ENCODE assay signal across 1 cellular context in the genomic region with DNA sequence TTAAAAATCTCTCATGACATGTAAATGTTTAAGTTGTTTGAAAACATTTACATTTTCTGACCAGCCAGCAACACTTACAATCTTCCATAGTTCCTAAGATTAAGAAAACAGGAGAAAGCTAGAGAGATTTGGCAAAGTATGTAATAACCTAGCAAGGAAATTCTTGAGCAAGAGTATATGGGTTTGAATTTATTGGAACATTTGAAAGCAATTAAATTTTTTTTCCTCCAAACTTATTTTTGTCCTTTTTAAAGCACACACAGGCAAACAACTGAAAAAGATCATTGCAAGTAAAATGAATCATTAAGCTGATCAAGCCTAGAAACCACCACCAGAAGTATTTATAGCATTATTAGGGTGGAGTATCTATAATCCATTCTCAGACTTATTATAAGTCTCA.
TF ChIP-seq lines count a peak whose summit lies in the region.

No MANE protein-coding gene starts in this region.

TF ChIP-seq in HEK293, 187 proteins besides CTCF, POLR2A, EP300 and RAD21:
- TF ChIP-seq SP7 (tag by site-specific recombination; IDR thresholded peaks at IDR 0.05) (no peak), PRDM6 (tag by site-specific recombination; IDR thresholded peaks at IDR 0.05) (peak; percentile 37; the same call in 1 of the 2 replicates)
TF ChIP-seq in HEK293: peak in this region for 1.
